Comparison of ENCODE assay signal across 12 cellular contexts in the genomic region with DNA sequence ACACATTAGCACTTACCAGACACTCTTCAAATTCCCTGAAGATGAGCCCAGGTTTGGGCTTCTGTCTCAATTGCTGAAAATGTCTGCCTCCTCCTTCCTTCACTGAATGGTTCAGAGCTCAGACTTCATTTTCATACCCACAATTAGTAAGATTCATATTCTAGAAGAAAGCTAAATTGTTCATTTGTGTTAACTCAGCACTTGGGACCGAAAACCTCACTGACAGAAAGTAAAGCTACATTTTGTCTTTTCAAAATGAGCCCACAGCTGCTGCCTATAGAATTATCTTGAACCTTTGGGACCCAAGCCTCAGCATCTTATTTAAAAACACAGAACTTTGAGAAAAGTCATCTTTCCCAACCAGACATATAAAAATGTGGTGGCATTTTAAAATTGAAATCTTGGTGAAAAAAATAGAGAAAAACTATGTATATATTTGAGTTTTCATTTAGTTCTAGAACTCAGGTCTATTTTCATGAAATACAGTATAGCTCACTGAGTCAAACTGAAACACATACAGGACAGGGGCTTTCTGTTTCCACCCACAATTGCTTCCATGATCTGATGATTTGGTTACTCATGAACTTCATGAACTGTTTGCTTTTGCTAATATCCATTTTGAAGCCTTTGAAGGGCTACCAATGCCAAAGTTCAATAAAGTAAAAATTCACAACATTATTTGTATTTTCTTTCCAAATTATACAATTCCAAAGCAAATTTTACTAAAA.
DNase-seq lines count a peak whose midpoint lies in the region; ATAC-seq lines count a peak whose summit lies in the region.
"Had no signal": no experiment of that assay in that cellular context is flagged by ENCODE, and none has a peak within 500 bp of the region (broad histone marks: within the 10 kb centered on the region; RNA-seq: fewer than 3 reads in every experiment).

No MANE protein-coding gene starts in this region.

- peak; percentile 37 for DNase-seq in T-helper 2 cell treated with Interferon-gamma antibody and Interleukin-4, amounts not matched to agents 5 μg/mL and 100 μg/mL, for 36 hours (ENCODE audit: low spot score)
- no peak for DNase-seq in SKM-1 (lab: John Stamatoyannopoulos, UW; ENCODE audit: unreplicated experiment)
- no peak for DNase-seq in right cardiac atrium
- DNase-seq in germinal center (ENCODE audit: low spot score) = no peak
- DNase-seq: EL, HFFc6, naive B cell, NCI-H1092 treated with DMSO at 0.1 percent for 48 hours, substantia nigra had no signal

- H3K4me1 ChIP-seq in right cardiac atrium (ENCODE audit: control insufficient read depth, insufficient read depth, low read length) = no peaks in the 10 kb centered on the region

- peak; percentile 75 for ATAC-seq in GM18867 (IDR thresholded peaks at IDR 0.05; ENCODE audit: unreplicated experiment)
- ATAC-seq in GM19468 (IDR thresholded peaks at IDR 0.05; ENCODE audit: extremely low read depth, unreplicated experiment) = peak; percentile 73
- peak; percentile 69 for ATAC-seq in HG02981 (IDR thresholded peaks at IDR 0.05; ENCODE audit: unreplicated experiment)
- ATAC-seq in right cardiac atrium = no peak

- no peaks in the 10 kb centered on the region for H3K9me3 Mint-ChIP-seq in T-helper 2 cell treated with Interferon-gamma antibody and Interleukin-4, amounts not matched to agents 5 μg/mL and 100 μg/mL, for 36 hours
- H3K9me3 Mint-ChIP-seq: HFFc6 had no signal

- H3K4me3 ChIP-seq in right cardiac atrium (ENCODE audit: low read length) = no peak overlapping the region

- peaks cover 14% of the 10 kb centered on the region for H3K27me3 Mint-ChIP-seq in T-helper 2 cell treated with Interferon-gamma antibody and Interleukin-4, amounts not matched to agents 5 μg/mL and 100 μg/mL, for 36 hours (ENCODE audit: low read depth)

- WGBS in right cardiac atrium = 85% methylated on average over 1 of the region's 1 CpG

- H3K9me3 ChIP-seq in right cardiac atrium (ENCODE audit: control insufficient read depth, low read length) = no peaks in the 10 kb centered on the region

- no peaks in the 10 kb centered on the region for H3K27me3 ChIP-seq in right cardiac atrium (ENCODE audit: control insufficient read depth, insufficient read depth)

- H3K27ac ChIP-seq in right cardiac atrium (ENCODE audit: low read length) = no peak overlapping the region

- intact Hi-C loops in right cardiac atrium (cut with DNase I) = no loop called here

- H3K27ac Mint-ChIP-seq in T-helper 2 cell treated with Interferon-gamma antibody and Interleukin-4, amounts not matched to agents 5 μg/mL and 100 μg/mL, for 36 hours = peak overlapping the region; percentile 41
- H3K27ac Mint-ChIP-seq: HFFc6, naive B cell had no signal

- H3K36me3 Mint-ChIP-seq in T-helper 2 cell treated with Interferon-gamma antibody and Interleukin-4, amounts not matched to agents 5 μg/mL and 100 μg/mL, for 36 hours (ENCODE audit: low read depth) = no peaks in the 10 kb centered on the region
- H3K36me3 Mint-ChIP-seq: naive B cell had no signal

- H3K4me3 Mint-ChIP-seq in T-helper 2 cell treated with Interferon-gamma antibody and Interleukin-4, amounts not matched to agents 5 μg/mL and 100 μg/mL, for 36 hours = peak overlapping the region; percentile 5
- H3K4me3 Mint-ChIP-seq: HFFc6, naive B cell had no signal

- peaks cover 26% of the 10 kb centered on the region for H3K4me1 Mint-ChIP-seq in T-helper 2 cell treated with Interferon-gamma antibody and Interleukin-4, amounts not matched to agents 5 μg/mL and 100 μg/mL, for 36 hours (ENCODE audit: low read depth)
- H3K4me1 Mint-ChIP-seq: naive B cell had no signal

Comparison
In these comparisons a context has a peak if more than half of its experiments do, and no peak if none do; other contexts are left out.
1. ATAC-seq: peak in GM18867 (single experiment), GM19468 (single experiment) and HG02981 (single experiment); none in right cardiac atrium (0 of 2).